In the genomic region with DNA sequence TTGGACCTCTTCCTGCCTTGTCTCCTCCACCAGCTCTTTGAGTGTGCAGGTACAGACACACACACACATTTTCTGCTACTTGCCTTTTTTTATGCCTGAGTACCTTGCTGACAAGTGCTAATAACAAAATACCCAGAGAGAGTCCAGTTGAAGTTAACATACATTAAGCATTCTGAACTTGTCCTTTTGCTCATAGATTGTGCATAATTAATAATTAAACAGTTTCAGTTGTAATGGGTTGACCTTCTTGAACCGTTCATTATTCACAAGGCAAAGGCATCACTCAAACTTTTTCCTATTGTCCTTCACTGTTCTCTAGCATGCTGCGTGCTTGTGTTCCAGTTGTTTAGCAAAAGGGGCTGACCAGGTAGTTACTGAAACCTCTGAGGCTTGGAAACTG, we compare ENCODE assay signal across 24 cellular contexts. TPM values are rescaled to one million over a fixed set of nuclear protein-coding genes. Genes with fewer than 3 reads are reported as not detected.
"Had no signal": no experiment of that assay in that cellular context is flagged by ENCODE, and none has a peak within 500 bp of the region (broad histone marks: within the 10 kb centered on the region; RNA-seq: fewer than 3 reads in every experiment).

No MANE protein-coding gene starts in this region.

- H3K36me3 ChIP-seq: brain microvascular endothelial cell, pancreas, prostate gland, sigmoid colon had no signal

- H3K27me3 ChIP-seq: brain microvascular endothelial cell, esophagus muscularis mucosa, foreskin keratinocyte, heart right ventricle, pancreas, sigmoid colon, tibial nerve had no signal

- H3K4me1 ChIP-seq: esophagus muscularis mucosa, foreskin keratinocyte, prostate gland had no signal

- H3K9me3 ChIP-seq: esophagus muscularis mucosa, heart right ventricle, pancreas, prostate gland, sigmoid colon, tibial nerve had no signal

- H3K4me2 ChIP-seq: smooth muscle cell had no signal

- FAIRE-seq: astrocyte, pancreas had no signal

- DNase-seq: activated CD4-positive, alpha-beta T cell treated with anti-CD3 and anti-CD28 coated beads for 48 hours; activated CD4-positive, alpha-beta T cell treated with anti-CD3 and anti-CD28 coated beads, Interleukin-2, amount 50 U/mL, for 48 hours; activated CD8-positive, alpha-beta memory T cell treated with anti-CD3 and anti-CD28 coated beads for 24 hours; activated effector memory CD4-positive, alpha-beta T cell treated with anti-CD3 and anti-CD28 coated beads, Interleukin-2, amount 50 U/mL, for 16 hours; activated naive CD4-positive, alpha-beta T cell treated with anti-CD3 and anti-CD28 coated beads for 36 hours; amniotic stem cell; brain microvascular endothelial cell; cortex of kidney; foreskin keratinocyte; heart right ventricle; kidney glomerular epithelial cell; left ventricle myocardium superior; naive B cell; nucleus accumbens; pancreas; sigmoid colon; stimulated activated CD4-positive, alpha-beta T cell treated with anti-CD3 and anti-CD28 coated beads, Interleukin-1b, Interleukin-23, amount 100 ng/mL, for 48 hours; stimulated activated naive B cell treated with anti-CD40 and anti-IgM and Interleukin-4, amounts not matched to agents 10 μg/mL and 1 μg/mL and 100 μg/mL, for 72 hours had no signal

- H3K4me3 ChIP-seq: esophagus muscularis mucosa, heart right ventricle, pancreas, prostate gland, sigmoid colon, smooth muscle cell, tibial nerve had no signal

- H3K27ac ChIP-seq: brain microvascular endothelial cell, esophagus muscularis mucosa, foreskin keratinocyte, heart right ventricle, pancreas, prostate gland, sigmoid colon, tibial nerve, VCaP had no signal

RNA-seq across cellular contexts. Expression of gene SKOR1, which starts 59.6 kb away (rescaled TPM):
- total RNA-seq: astrocyte, foreskin keratinocyte had no signal
